In genomic region chr3:45167011-45167911, GRCh38 we compare ENCODE assay signal across 8 cellular contexts. TPM values are rescaled to one million over a fixed set of nuclear protein-coding genes. Genes with fewer than 3 reads are reported as not detected.
A peak's percentile ranks its signal among the peaks of the same experiment; 100 is the strongest.
DNase-seq lines count a peak whose midpoint lies in the region; ATAC-seq and TF ChIP-seq lines count a peak whose summit lies in the region.

No MANE protein-coding gene starts in this region.

- H2BK120ac ChIP-seq in IMR-90 (ENCODE audit: low read depth, low read length), result peak overlapping the region; percentile 96

- no peaks in the 10 kb centered on the region for H4K20me1 ChIP-seq in IMR-90 (ENCODE audit: insufficient read depth, low read length)

- peaks cover 13% of the 10 kb centered on the region for H3K4me1 ChIP-seq in ACC112 (ENCODE audit: control insufficient read depth, insufficient read depth, low read length, unreplicated experiment)
- peaks cover 17% of the 10 kb centered on the region for H3K4me1 ChIP-seq in IMR-90 (ENCODE audit: control insufficient read depth, insufficient read depth, low read length)
- peaks cover 29% of the 10 kb centered on the region for H3K4me1 ChIP-seq in foreskin keratinocyte

- H3K14ac ChIP-seq in IMR-90 (replicated peaks; ENCODE audit: low read depth, low read length), result peak overlapping the region; percentile 92

- intact Hi-C loops in IMR-90 (cut with micrococcal nuclease), result no loop called here

- no peak for TF ChIP-seq CTCF in IMR-90 (conservative IDR thresholded peaks at IDR 0.05; ENCODE audit: low read depth, low read length)
- TF ChIP-seq CTCF in foreskin keratinocyte (conservative IDR thresholded peaks at IDR 0.05), result peak; percentile 15

- peak overlapping the region; percentile 47; the same call in 1 of the 2 replicates for H3K9ac ChIP-seq in IMR-90 (ENCODE audit: low read depth, low read length)

- dilution Hi-C loops in IMR-90 (cut with HindIII; ENCODE audit: low sequenced_read_pairs, unreplicated experiment), result no loop called here

- peak overlapping the region; percentile 97 for H2BK20ac ChIP-seq in IMR-90 (ENCODE audit: low read depth, low read length)

- peak overlapping the region; percentile 92 for H2BK5ac ChIP-seq in IMR-90 (ENCODE audit: low read depth, low read length, poor library complexity, severe bottlenecking)

- peak overlapping the region; percentile 63 for H3K23ac ChIP-seq in IMR-90 (ENCODE audit: low read depth, low read length)

- H3K79me2 ChIP-seq in ACC112 (ENCODE audit: control insufficient read depth, insufficient read depth, low read length, unreplicated experiment), result no peaks in the 10 kb centered on the region

- in situ Hi-C loops in IMR-90 (cut with MboI; ENCODE audit: low sequenced_read_pairs), result no loop called here

- no peak overlapping the region for H3K4me3 ChIP-seq in ACC112 (ENCODE audit: low read depth, low read length)
- peak overlapping the region; percentile 6; the same call in 1 of the 2 replicates for H3K4me3 ChIP-seq in IMR-90 (ENCODE audit: insufficient read depth, low read depth, low read length)

- H3K36me3 ChIP-seq in ACC112 (ENCODE audit: insufficient read depth, low read length) (no peaks in the 10 kb centered on the region), IMR-90 (ENCODE audit: control insufficient read depth, insufficient read depth, low read length) (no peaks in the 10 kb centered on the region)

- peak overlapping the region; percentile 73 for H4K5ac ChIP-seq in IMR-90 (ENCODE audit: low read depth, low read length)

- CTCF ChIA-PET in IMR-90 (lab: Yijun Ruan, JAX), result interaction anchor here (0.6 to 0.9 kb wide), 2 partner anchors 34 to 111 kb away, joined by 3 to 4 read pairs; no protein-coding TSS in a partner anchor

- peak overlapping the region; percentile 85 to 91 for H4K8ac ChIP-seq in IMR-90 (ENCODE audit: low read depth in 2 of 2, low read length in 2 of 2)

- H4K91ac ChIP-seq in IMR-90 (ENCODE audit: insufficient read depth, low read depth, low read length), result peak overlapping the region; percentile 91

- H3K27me3 ChIP-seq in ACC112 (ENCODE audit: insufficient read depth, low read length) (no peaks in the 10 kb centered on the region), IMR-90 (ENCODE audit: control insufficient read depth, insufficient read depth, low read length) (no peaks in the 10 kb centered on the region), foreskin keratinocyte (no peaks in the 10 kb centered on the region)

- peak overlapping the region; percentile 78 for H3K18ac ChIP-seq in IMR-90 (ENCODE audit: low read depth, low read length)

- H2AFZ ChIP-seq in ACC112 (ENCODE audit: low read length, unreplicated experiment), result peak overlapping the region; percentile 25
- H2AFZ ChIP-seq in IMR-90 (replicated peaks; ENCODE audit: low read length, poor library complexity), result peak overlapping the region; percentile 80

- no peaks in the 10 kb centered on the region; a peak in 1 of 4 replicates for H3K79me1 ChIP-seq in IMR-90 (ENCODE audit: low read depth in 1 of 2, low read length in 2 of 2)

- ATAC-seq in GM19351 (IDR thresholded peaks at IDR 0.05; ENCODE audit: unreplicated experiment) (peak; percentile 66), IMR-90 (ENCODE audit: low read depth) (peak; percentile 94), foreskin keratinocyte (peak; percentile 97)

- TF ChIP-seq POLR2A in IMR-90 (IDR thresholded peaks at IDR 0.05; ENCODE audit: low read depth, low read length), result peak; percentile 57; the same call in 1 of the 2 replicates

- H3K9me1 ChIP-seq in IMR-90 (ENCODE audit: insufficient read depth, low read length), result peaks cover 17% of the 10 kb centered on the region

- BruUV-seq in IMR-90 (replicated peaks; lab: Mats Ljungman, UMichigan), result no TSS peak

- H2BK15ac ChIP-seq in IMR-90 (ENCODE audit: low read depth, low read length), result peak overlapping the region; percentile 89

- H2AK5ac ChIP-seq in IMR-90 (ENCODE audit: low read depth, low read length), result peak overlapping the region; percentile 99

- peak overlapping the region; percentile 99 for H3K4ac ChIP-seq in IMR-90 (ENCODE audit: low read depth, low read length)

- DNase-seq in IMR-90 (peak; percentile 94), SHP77 (lab: John Stamatoyannopoulos, UW) (peak; percentile 63 to 80), activated gamma-delta T cell (lab: John Stamatoyannopoulos, UW) (peak; percentile 33), foreskin keratinocyte (peak; percentile 94 to 97), non-pigmented ciliary epithelial cell (ENCODE audit: low read depth) (peak; percentile 83), superior temporal gyrus (ENCODE audit: extremely low spot score) (peak; percentile 55)

- peak overlapping the region; percentile 78 for H3K56ac ChIP-seq in IMR-90 (ENCODE audit: extremely low read depth, insufficient read depth, low read length)

- no peak; the same call in 1 of the 2 replicates for TF ChIP-seq RAD21 in IMR-90 (IDR thresholded peaks at IDR 0.05; ENCODE audit: low read length)

- peak overlapping the region; percentile 68 for H2AK9ac ChIP-seq in IMR-90 (replicated peaks; ENCODE audit: low read depth, low read length, poor library complexity)

- no peaks in the 10 kb centered on the region for H3K9me3 ChIP-seq in IMR-90 (ENCODE audit: control insufficient read depth, insufficient read depth, low read length)

- 2% methylated on average over 13 of the region's 23 CpGs; no CpG with 5 or more reads in 1 of the 2 experiments for WGBS in IMR-90 (ENCODE audit: extremely low coverage in 2 of 2, insufficient read length in 1 of 2), 2 experiments

- H3K27ac ChIP-seq in ACC112 (ENCODE audit: low read depth, low read length), result no peak overlapping the region
- peak overlapping the region; percentile 78 for H3K27ac ChIP-seq in IMR-90 (ENCODE audit: insufficient read depth, low read length)
- peak overlapping the region; percentile 72 for H3K27ac ChIP-seq in foreskin keratinocyte

- POLR2A ChIA-PET in IMR-90 (lab: Charles Lee; ENCODE audit: unreplicated experiment), result interaction anchor here (0.6 to 0.8 kb wide), 3 partner anchors 17 to 105 kb away, joined by 3 to 4 read pairs (median 3); no protein-coding TSS in a partner anchor

- peak overlapping the region; percentile 55 for H3K4me2 ChIP-seq in IMR-90 (ENCODE audit: low read depth, low read length)

TF ChIP-seq in IMR-90, 13 proteins besides CTCF, POLR2A, EP300 and RAD21:
- TF ChIP-seq RFX5 (IDR thresholded peaks at IDR 0.05; ENCODE audit: low read depth, low read length) (no peak), FOS (IDR thresholded peaks at IDR 0.05; ENCODE audit: low read depth, low read length) (peak; percentile 83), NFE2L2 (IDR thresholded peaks at IDR 0.05; ENCODE audit: low read depth, low read length) (peak; percentile 44; the same call in 1 of the 2 replicates), CHD1 (IDR thresholded peaks at IDR 0.05; ENCODE audit: low read depth, low read length) (no peak), BHLHE40 (IDR thresholded peaks at IDR 0.05; ENCODE audit: low read depth, low read length) (peak; percentile 51; the same call in 1 of the 2 replicates), MAFK (IDR thresholded peaks at IDR 0.05; ENCODE audit: low read depth, low read length) (peak; percentile 35; the same call in 1 of the 2 replicates), CEBPB (IDR thresholded peaks at IDR 0.05; ENCODE audit: low read depth, low read length) (peak; percentile 14; the same call in 1 of the 2 replicates), SMC3 (IDR thresholded peaks at IDR 0.05; ENCODE audit: low read depth, low read length) (peak; percentile 25; the same call in 1 of the 2 replicates), MAZ (IDR thresholded peaks at IDR 0.05; ENCODE audit: borderline replicate concordance, low read depth, low read length) (no peak; the same call in 1 of the 2 replicates)

RNA-seq across cellular contexts. Expression of gene CDCP1, which starts 21.1 kb away (rescaled TPM):
- total RNA-seq in IMR-90 (2012; rRNA removed) (2.5 TPM in 2 replicates), foreskin keratinocyte (147 and 163 TPM in 2 replicates)
- polyA plus RNA-seq in IMR-90 (2012; rRNA removed) (3.1 and 3.8 TPM in 2 replicates), foreskin keratinocyte (61.3 and 62.2 TPM in 2 replicates)
- polyA plus RNA-seq in IMR-90 (2012; cell fraction: cytosol; rRNA removed), result 1.6 and 3.5 TPM in 2 replicates
- polyA plus RNA-seq in IMR-90 (2012; cell fraction: nucleus; rRNA removed; ENCODE audit: low replicate concordance), result 1.5 and 3.9 TPM in 2 replicates

RNA-seq across cellular contexts. Expression of gene TMEM158, which starts 58.8 kb away (rescaled TPM):
- total RNA-seq in IMR-90 (2012; rRNA removed) (1.6 and 3.3 TPM in 2 replicates), foreskin keratinocyte (3.4 and 3.5 TPM in 2 replicates)
- polyA plus RNA-seq in IMR-90 (2012; rRNA removed) (16.4 and 23.3 TPM in 2 replicates), foreskin keratinocyte (5.6 and 5.8 TPM in 2 replicates)
- 45.4 and 87.2 TPM in 2 replicates for polyA plus RNA-seq in IMR-90 (2012; cell fraction: cytosol; rRNA removed)
- polyA plus RNA-seq in IMR-90 (2012; cell fraction: nucleus; rRNA removed; ENCODE audit: low replicate concordance), result 28.4 and 28.8 TPM in 2 replicates

Comparison
In these comparisons a context has a peak if more than half of its experiments do, and no peak if none do; other contexts are left out.
1. DNase-seq: peak in every context shown above with its lines; median percentile 96 in foreskin keratinocyte; 94 in IMR-90; 83 in non-pigmented ciliary epithelial cell; 72 in SHP77; 55 in superior temporal gyrus; 33 in activated gamma-delta T cell.
2. RNA of gene CDCP1, which starts 21.1 kb away (total RNA-seq): 147 to 163 TPM in foreskin keratinocyte; 2.5 TPM in IMR-90; every median in the first group is over 10 times any median in the second.
3. Peak in every context shown above with its lines, with median percentiles within 50 percentile points of each other: ATAC-seq.